24 cellular contexts compared by ENCODE assay signal in genomic region chr1:47926461-47926999, GRCh38.
DNase-seq lines count a peak whose midpoint lies in the region; ATAC-seq, FAIRE-seq and TF ChIP-seq lines count a peak whose summit lies in the region.
"Had no signal": no experiment of that assay in that cellular context is flagged by ENCODE, and none has a peak within 500 bp of the region (broad histone marks: within the 10 kb centered on the region; RNA-seq: fewer than 3 reads in every experiment).

No MANE protein-coding gene starts in this region.

- H3K79me2 ChIP-seq in PC-3 (ENCODE audit: low read length) = no peaks in the 10 kb centered on the region

- no peaks in the 10 kb centered on the region for H3K9me2 ChIP-seq in PC-3 (replicated peaks; ENCODE audit: low read length)

- intact Hi-C loops in PC-3 (cut with micrococcal nuclease) = loop anchor here (2.0 to 5.0 kb wide), 4 partner anchors 20 to 489 kb away; partner anchors contain the start of gene FOXD2

- no TSS peak for BruUV-seq in PC-3 (replicated peaks; lab: Mats Ljungman, UMichigan)

- CTCF ChIA-PET in PC-3 (lab: Charles Lee) = no interaction called here

- H3K4me2 ChIP-seq in PC-3 (ENCODE audit: low read length) = peak overlapping the region; percentile 52
- H3K4me2 ChIP-seq: GM23338, KMS-11 had no signal

- no peak for FAIRE-seq in D721Med (lab: Jason Lieb, UNC)
- FAIRE-seq: GM12878 had no signal

- POLR2A ChIA-PET in PC-3 (lab: Charles Lee; ENCODE audit: unreplicated experiment) = interaction anchor here (0.6 to 1.0 kb wide), 3 partner anchors 32 to 228 kb away, joined by 3 to 6 read pairs (median 3); no protein-coding TSS in a partner anchor

- TF ChIP-seq CTCF in C4-2B (conservative IDR thresholded peaks at IDR 0.05) (no peak), PC-3 (conservative IDR thresholded peaks at IDR 0.05; ENCODE audit: low read depth, low read length) (no peak), D721Med (IDR thresholded peaks at IDR 0.05; ENCODE audit: insufficient read depth, missing control alignments) (no peak)

- no peaks in the 10 kb centered on the region for H4K20me1 ChIP-seq in PC-3 (ENCODE audit: low read length)

- no peaks in the 10 kb centered on the region for H3K9me3 ChIP-seq in PC-3 (ENCODE audit: low read length)

- peaks cover 39% of the 10 kb centered on the region for H3K4me1 ChIP-seq in PC-3 (ENCODE audit: insufficient read depth, low read length)

- peak; percentile 74 for ATAC-seq in PC-3
- ATAC-seq: GM12878, GM23338, Panc1 had no signal

- DNase-seq in DMS153 (lab: John Stamatoyannopoulos, UW) (peak; percentile 22), DMS153 treated with DMSO at 0.1 percent for 48 hours (lab: John Stamatoyannopoulos, UW; ENCODE audit: unreplicated experiment) (no peak), PC-3 (peak; percentile 79), mesenteric fat pad (ENCODE audit: low spot score) (peak; percentile 12), D721Med (ENCODE audit: insufficient read length, low spot score) (no peak), NCI-H1105 treated with DMSO at 0.1 percent for 48 hours (lab: John Stamatoyannopoulos, UW) (no peak)
- DNase-seq in effector CD8-positive, alpha-beta T cell (lab: John Stamatoyannopoulos, UW) = no peak
- DNase-seq: CD8-positive, alpha-beta memory T cell; EL; GDM1; HCEC 1CT; NCI-H1092; NCI-H1436; NCI-H187; NCI-H2171 treated with DMSO at 0.1 percent for 48 hours; NCI-H524; SHP77 treated with DMSO at 0.1 percent for 48 hours had no signal

- H3K27me3 ChIP-seq in PC-3 (ENCODE audit: low read length) = no peaks in the 10 kb centered on the region

- no peak overlapping the region for H3K4me3 ChIP-seq in PC-3 (ENCODE audit: low read length)
- H3K4me3 ChIP-seq: GM12878, GM23338, SK-N-MC had no signal

- no peak overlapping the region for H2AFZ ChIP-seq in PC-3 (ENCODE audit: low read length)
- H2AFZ ChIP-seq: GM23338 had no signal

- peak overlapping the region; percentile 10; the same call in 1 of the 2 replicates for H3K27ac ChIP-seq in C4-2B
- peak overlapping the region; percentile 89 for H3K27ac ChIP-seq in PC-3 (ENCODE audit: low read length)
- H3K27ac ChIP-seq: 22Rv1, KMS-11, SK-N-MC had no signal

- no peaks in the 10 kb centered on the region for H3F3A ChIP-seq in PC-3 (ENCODE audit: low read length, unreplicated experiment)

- peak overlapping the region; percentile 59 for H3K9ac ChIP-seq in PC-3 (ENCODE audit: low read length)
- H3K9ac ChIP-seq: KMS-11 had no signal

- no peaks in the 10 kb centered on the region for H3K36me3 ChIP-seq in PC-3 (ENCODE audit: low read depth, low read length)

Comparison
In these comparisons a context has a peak if more than half of its experiments do, and no peak if none do; other contexts are left out.
1. DNase-seq: peak in DMS153 (single experiment), PC-3 (single experiment) and mesenteric fat pad (single experiment); none in DMS153 treated with DMSO at 0.1 percent for 48 hours (single experiment), D721Med (single experiment), NCI-H1105 treated with DMSO at 0.1 percent for 48 hours (single experiment) and effector CD8-positive, alpha-beta T cell (single experiment).